Comparison of ENCODE assay signal across 17 cellular contexts in genomic region chr10:44997105-44997748, GRCh38. TPM values are rescaled to one million over a fixed set of nuclear protein-coding genes. Genes with fewer than 3 reads are reported as not detected.
A peak's percentile ranks its signal among the peaks of the same experiment; 100 is the strongest.
DNase-seq lines count a peak whose midpoint lies in the region; ATAC-seq and TF ChIP-seq lines count a peak whose summit lies in the region.
"Had no signal": no experiment of that assay in that cellular context is flagged by ENCODE, and none has a peak within 500 bp of the region (broad histone marks: within the 10 kb centered on the region; RNA-seq: fewer than 3 reads in every experiment).

No MANE protein-coding gene starts in this region.

- H3K27me3 Mint-ChIP-seq in activated CD8-positive, alpha-beta T cell treated with anti-CD3 and anti-CD28 coated beads, Interleukin-2, amount 10 ng/mL, durations not matched to agents 7 days and 5 days (ENCODE audit: low read depth) = peaks cover 3% of the 10 kb centered on the region
- no peaks in the 10 kb centered on the region for H3K27me3 Mint-ChIP-seq in activated CD8-positive, alpha-beta T cell treated with anti-CD3 and anti-CD28 coated beads for 36 hours

- POLR2A ChIA-PET in activated CD8-positive, alpha-beta T cell treated with anti-CD3 and anti-CD28 coated beads, Interleukin-2, amount 10 ng/mL, durations not matched to agents 7 days and 5 days (lab: Charles Lee) = no interaction called here
- POLR2A ChIA-PET in activated CD8-positive, alpha-beta T cell treated with anti-CD3 and anti-CD28 coated beads for 36 hours (lab: Charles Lee) = interaction anchor here (1.0 kb wide), 1 partner anchor 9 kb away, joined by 3 read pairs; no protein-coding TSS in a partner anchor

- intact Hi-C loops in activated CD8-positive, alpha-beta T cell treated with anti-CD3 and anti-CD28 coated beads for 36 hours (cut with micrococcal nuclease) = no loop called here
- intact Hi-C loops in upper lobe of right lung (cut with DNase I) = no loop called here

- H3K4me1 ChIP-seq in gastroesophageal sphincter (peaks cover 11 to 90% (median 33%) of the 10 kb centered on the region in 3 donors), parathyroid adenoma (no peaks in the 10 kb centered on the region), upper lobe of right lung (peaks cover 74% of the 10 kb centered on the region)

- peak; percentile 15 for DNase-seq in activated CD8-positive, alpha-beta T cell treated with anti-CD3 and anti-CD28 coated beads, Interleukin-2, amount 10 ng/mL, durations not matched to agents 7 days and 5 days
- DNase-seq in activated CD8-positive, alpha-beta T cell treated with anti-CD3 and anti-CD28 coated beads for 36 hours = no peak
- DNase-seq in upper lobe of right lung (no peak), MG63 (no peak), GM13977 (ENCODE audit: low spot score) (no peak)
- no peak for DNase-seq in stimulated activated CD4-positive, alpha-beta T cell treated with anti-CD3 and anti-CD28 coated beads, Interleukin-2, amount 100 ng/mL, for 48 hours
- DNase-seq: activated CD4-positive, alpha-beta memory T cell treated with anti-CD3 and anti-CD28 coated beads, Interleukin-2, amount 10 ng/mL, durations not matched to agents 7 days and 5 days; activated effector memory CD4-positive, alpha-beta T cell treated with Interleukin-2 at 50 U/mL for 16 hours; brain microvascular endothelial cell; KBM-7; mesendoderm; NCI-H187 treated with DMSO at 0.1 percent for 48 hours; NCI-H748 treated with DMSO at 0.1 percent for 48 hours; stimulated activated CD4-positive, alpha-beta T cell treated with anti-CD3 and anti-CD28 coated beads, Interleukin-1b, Interleukin-23, amount 100 ng/mL, for 48 hours; T1000 had no signal

- H3K36me3 ChIP-seq in gastroesophageal sphincter = peaks cover 0 to 19% of the 10 kb centered on the region in 2 donors
- no peaks in the 10 kb centered on the region for H3K36me3 ChIP-seq in parathyroid adenoma (ENCODE audit: control insufficient read depth, insufficient read depth, low read length)
- H3K36me3 ChIP-seq in upper lobe of right lung = peaks cover 6% of the 10 kb centered on the region
- H3K36me3 ChIP-seq in MG63 = no peaks in the 10 kb centered on the region
- H3K36me3 ChIP-seq: brain microvascular endothelial cell had no signal

- no peak overlapping the region for H3K4me3 Mint-ChIP-seq in activated CD8-positive, alpha-beta T cell treated with anti-CD3 and anti-CD28 coated beads, Interleukin-2, amount 10 ng/mL, durations not matched to agents 7 days and 5 days
- no peak overlapping the region for H3K4me3 Mint-ChIP-seq in activated CD8-positive, alpha-beta T cell treated with anti-CD3 and anti-CD28 coated beads for 36 hours
- H3K4me3 Mint-ChIP-seq: activated CD4-positive, alpha-beta memory T cell treated with anti-CD3 and anti-CD28 coated beads, Interleukin-2, amount 10 ng/mL, durations not matched to agents 7 days and 5 days had no signal

- H3K79me2 ChIP-seq in parathyroid adenoma = no peaks in the 10 kb centered on the region

- H2AFZ ChIP-seq in parathyroid adenoma = no peak overlapping the region

- TF ChIP-seq POLR2A in gastroesophageal sphincter (IDR thresholded peaks at IDR 0.05) = no peak

- no peak overlapping the region for H3K4me3 ChIP-seq in gastroesophageal sphincter
- H3K4me3 ChIP-seq in parathyroid adenoma (ENCODE audit: low read depth, low read length) = no peak overlapping the region
- H3K4me3 ChIP-seq in upper lobe of right lung = no peak overlapping the region
- no peak overlapping the region for H3K4me3 ChIP-seq in MG63

- peaks cover 49% of the 10 kb centered on the region for H3K4me1 Mint-ChIP-seq in activated CD8-positive, alpha-beta T cell treated with anti-CD3 and anti-CD28 coated beads, Interleukin-2, amount 10 ng/mL, durations not matched to agents 7 days and 5 days (ENCODE audit: low read depth)
- peaks cover 35% of the 10 kb centered on the region for H3K4me1 Mint-ChIP-seq in activated CD8-positive, alpha-beta T cell treated with anti-CD3 and anti-CD28 coated beads for 36 hours (ENCODE audit: low read depth)

- H3K27ac ChIP-seq in gastroesophageal sphincter = peak overlapping the region; percentile 74 to 97 (median 94)
- peak overlapping the region; percentile 56 for H3K27ac ChIP-seq in parathyroid adenoma
- H3K27ac ChIP-seq in upper lobe of right lung = peak overlapping the region; percentile 78
- H3K27ac ChIP-seq: brain microvascular endothelial cell had no signal

- no peak overlapping the region for H3K9ac ChIP-seq in parathyroid adenoma

- H3K36me3 Mint-ChIP-seq in activated CD8-positive, alpha-beta T cell treated with anti-CD3 and anti-CD28 coated beads, Interleukin-2, amount 10 ng/mL, durations not matched to agents 7 days and 5 days (ENCODE audit: low read depth) = peaks cover 6% of the 10 kb centered on the region
- H3K36me3 Mint-ChIP-seq in activated CD8-positive, alpha-beta T cell treated with anti-CD3 and anti-CD28 coated beads for 36 hours (ENCODE audit: low read depth) = peaks cover 8% of the 10 kb centered on the region

- H3K27ac Mint-ChIP-seq in activated CD8-positive, alpha-beta T cell treated with anti-CD3 and anti-CD28 coated beads, Interleukin-2, amount 10 ng/mL, durations not matched to agents 7 days and 5 days = no peak overlapping the region
- no peak overlapping the region for H3K27ac Mint-ChIP-seq in activated CD8-positive, alpha-beta T cell treated with anti-CD3 and anti-CD28 coated beads for 36 hours
- H3K27ac Mint-ChIP-seq: activated CD4-positive, alpha-beta memory T cell treated with anti-CD3 and anti-CD28 coated beads, Interleukin-2, amount 10 ng/mL, durations not matched to agents 7 days and 5 days had no signal

- peaks cover 3% of the 10 kb centered on the region for H3K9me3 Mint-ChIP-seq in activated CD8-positive, alpha-beta T cell treated with anti-CD3 and anti-CD28 coated beads, Interleukin-2, amount 10 ng/mL, durations not matched to agents 7 days and 5 days (ENCODE audit: insufficient read depth)
- peaks cover 3% of the 10 kb centered on the region for H3K9me3 Mint-ChIP-seq in activated CD8-positive, alpha-beta T cell treated with anti-CD3 and anti-CD28 coated beads for 36 hours
- H3K9me3 Mint-ChIP-seq: activated CD4-positive, alpha-beta memory T cell treated with anti-CD3 and anti-CD28 coated beads, Interleukin-2, amount 10 ng/mL, durations not matched to agents 7 days and 5 days had no signal

- CTCF ChIA-PET in activated CD8-positive, alpha-beta T cell treated with anti-CD3 and anti-CD28 coated beads, Interleukin-2, amount 10 ng/mL, durations not matched to agents 7 days and 5 days (lab: Charles Lee) = interaction anchor here (0.8 to 1.3 kb wide), 2 partner anchors 10 to 64 kb away, joined by 3 read pairs; no protein-coding TSS in a partner anchor
- CTCF ChIA-PET in activated CD8-positive, alpha-beta T cell treated with anti-CD3 and anti-CD28 coated beads for 36 hours (lab: Charles Lee) = no interaction called here

- no peak for TF ChIP-seq EP300 in gastroesophageal sphincter (IDR thresholded peaks at IDR 0.05)

- H3K27me3 ChIP-seq in gastroesophageal sphincter (no peaks in the 10 kb centered on the region), parathyroid adenoma (ENCODE audit: control insufficient read depth, insufficient read depth, low read length) (no peaks in the 10 kb centered on the region), upper lobe of right lung (no peaks in the 10 kb centered on the region), MG63 (no peaks in the 10 kb centered on the region)
- H3K27me3 ChIP-seq: brain microvascular endothelial cell had no signal

- in situ Hi-C loops in GM13977 (cut with MboI; ENCODE audit: low pct_unique_long_range_greater_than_20kb, low sequenced_read_pairs, unreplicated experiment) = no loop called here

- no peaks in the 10 kb centered on the region for H3K9me3 ChIP-seq in gastroesophageal sphincter
- no peaks in the 10 kb centered on the region for H3K9me3 ChIP-seq in parathyroid adenoma (ENCODE audit: control insufficient read depth, low read length)
- no peaks in the 10 kb centered on the region for H3K9me3 ChIP-seq in upper lobe of right lung
- no peaks in the 10 kb centered on the region for H3K9me3 ChIP-seq in MG63

- WGBS in gastroesophageal sphincter (ENCODE audit: low coverage in 1 of 2), 2 donors = 95 to 96% methylated on average over 3 to 5 of the region's 6 CpGs

- H3K4me2 ChIP-seq in parathyroid adenoma (ENCODE audit: low read length) = no peak overlapping the region

- ATAC-seq in activated CD8-positive, alpha-beta T cell treated with anti-CD3 and anti-CD28 coated beads, Interleukin-2, amount 10 ng/mL, durations not matched to agents 7 days and 5 days = no peak
- no peak for ATAC-seq in activated CD8-positive, alpha-beta T cell treated with anti-CD3 and anti-CD28 coated beads for 36 hours
- no peak for ATAC-seq in gastroesophageal sphincter
- ATAC-seq in upper lobe of right lung = no peak

- TF ChIP-seq CTCF in activated CD8-positive, alpha-beta T cell treated with anti-CD3 and anti-CD28 coated beads for 36 hours (IDR thresholded peaks at IDR 0.05) = no peak
- TF ChIP-seq CTCF in gastroesophageal sphincter (IDR thresholded peaks at IDR 0.05) (no peak), parathyroid adenoma (IDR thresholded peaks at IDR 0.05) (no peak), upper lobe of right lung (IDR thresholded peaks at IDR 0.05) (no peak), GM13977 (IDR thresholded peaks at IDR 0.05; ENCODE audit: extremely low read depth, insufficient read depth, missing control alignments) (no peak)

RNA-seq across cellular contexts. Expression of gene ZNF22, which starts 3.5 kb away (rescaled TPM):
- 10 to 100 TPM; 44.6 to 45.2 TPM for total RNA-seq in activated CD8-positive, alpha-beta T cell treated with anti-CD3 and anti-CD28 coated beads, Interleukin-2, amount 10 ng/mL, durations not matched to agents 7 days and 5 days
- total RNA-seq in activated CD8-positive, alpha-beta T cell treated with anti-CD3 and anti-CD28 coated beads for 36 hours = 10 to 100 TPM; 34.4 to 37.6 TPM
- 10 to 100 TPM; 19.2 to 35.6 (median 27.1) TPM for total RNA-seq in gastroesophageal sphincter
- 26.9 TPM for total RNA-seq in upper lobe of right lung
- 10.9 and 15.5 TPM in 2 replicates for total RNA-seq in MG63 (2014; rRNA removed; shearing (Covaris generic); ENCODE audit: low replicate concordance)

RNA-seq across cellular contexts. Expression of gene DEPP1, which starts 18.6 kb away (rescaled TPM):
- not detected for total RNA-seq in activated CD8-positive, alpha-beta T cell treated with anti-CD3 and anti-CD28 coated beads, Interleukin-2, amount 10 ng/mL, durations not matched to agents 7 days and 5 days
- total RNA-seq in activated CD8-positive, alpha-beta T cell treated with anti-CD3 and anti-CD28 coated beads for 36 hours = under 1 TPM; 0.16 to 0.27 TPM
- total RNA-seq in gastroesophageal sphincter = 100 to 1,000 TPM in 2 of 4 donors, 10 to 100 TPM in 2; 48.3 to 428 (median 103) TPM
- 160 TPM for total RNA-seq in upper lobe of right lung
- total RNA-seq in MG63 (2014; rRNA removed; shearing (Covaris generic); ENCODE audit: low replicate concordance) = 0.44 and 3.5 TPM in 2 replicates

RNA-seq across cellular contexts. Expression of gene RASSF4, which starts 37.6 kb away (rescaled TPM):
- 1 to 10 TPM in 1 of 2 experiments, under 1 TPM in 1; 0.76 to 1.6 TPM for total RNA-seq in activated CD8-positive, alpha-beta T cell treated with anti-CD3 and anti-CD28 coated beads, Interleukin-2, amount 10 ng/mL, durations not matched to agents 7 days and 5 days
- 1 to 10 TPM; 1.8 to 1.9 TPM for total RNA-seq in activated CD8-positive, alpha-beta T cell treated with anti-CD3 and anti-CD28 coated beads for 36 hours
- total RNA-seq in gastroesophageal sphincter (10 to 100 TPM; 23.5 to 57.7 (median 31.6) TPM), upper lobe of right lung (40.9 TPM)
- 0.15 and 0.26 TPM in 2 replicates for total RNA-seq in MG63 (2014; rRNA removed; shearing (Covaris generic); ENCODE audit: low replicate concordance)

Comparison
In these comparisons a context has a peak if more than half of its experiments do, and no peak if none do; other contexts are left out.
1. RNA of gene DEPP1, which starts 18.6 kb away (total RNA-seq): 160 TPM in upper lobe of right lung (single experiment) and 48.3 to 428 TPM in gastroesophageal sphincter; 0.44 to 3.5 TPM in MG63, 0.16 to 0.27 TPM in activated CD8-positive, alpha-beta T cell treated with anti-CD3 and anti-CD28 coated beads for 36 hours and not detected in activated CD8-positive, alpha-beta T cell treated with anti-CD3 and anti-CD28 coated beads, Interleukin-2, amount 10 ng/mL, durations not matched to agents 7 days and 5 days; every median in the first group is over 10 times any median in the second.
2. RNA of gene RASSF4, which starts 37.6 kb away (total RNA-seq): 40.9 TPM in upper lobe of right lung (single experiment) and 23.5 to 57.7 TPM in gastroesophageal sphincter; 1.8 to 1.9 TPM in activated CD8-positive, alpha-beta T cell treated with anti-CD3 and anti-CD28 coated beads for 36 hours, 0.76 to 1.6 TPM in activated CD8-positive, alpha-beta T cell treated with anti-CD3 and anti-CD28 coated beads, Interleukin-2, amount 10 ng/mL, durations not matched to agents 7 days and 5 days and 0.15 to 0.26 TPM in MG63; every median in the first group is over 4 times any median in the second.
3. Peak in every context shown above with its lines, with median percentiles within 50 percentile points of each other: H3K27ac ChIP-seq.